8 cellular contexts compared by ENCODE assay signal in genomic region chr9:130997925-130998595, GRCh38. TPM values are rescaled to one million over a fixed set of nuclear protein-coding genes. Genes with fewer than 3 reads are reported as not detected.
DNase-seq lines count a peak whose midpoint lies in the region; ATAC-seq, FAIRE-seq and TF ChIP-seq lines count a peak whose summit lies in the region.

No MANE protein-coding gene starts in this region.

- no peak overlapping the region for H3K4me3 Mint-ChIP-seq in stimulated activated naive B cell treated with anti-CD40 and anti-IgM and Interleukin-4, amounts not matched to agents 10 μg/mL and 1 μg/mL and 100 μg/mL, for 72 hours

- no peaks in the 10 kb centered on the region for H3K9me2 ChIP-seq in SU-DHL-6 (replicated peaks; ENCODE audit: insufficient read depth, low read length)

- POLR2A ChIA-PET in HepG2 (lab: Yijun Ruan, JAX), result no interaction called here

- H4K20me1 ChIP-seq in SU-DHL-6 (ENCODE audit: low read depth, low read length) (no peaks in the 10 kb centered on the region), HepG2 (ENCODE audit: insufficient read depth, low read length) (no peaks in the 10 kb centered on the region)

- no peak overlapping the region for H3K4me3 ChIP-seq in SU-DHL-6 (ENCODE audit: insufficient read depth, low read length, poor library complexity, severe bottlenecking)
- no peak overlapping the region for H3K4me3 ChIP-seq in coronary artery
- no peak overlapping the region; a peak in 1 of 6 replicates for H3K4me3 ChIP-seq in HepG2 (replicated peaks in 1 of 3; ENCODE audit: insufficient read depth in 1 of 3, low read depth in 2 of 3, low read length in 3 of 3)

- H3K27me3 ChIP-seq in SU-DHL-6 (ENCODE audit: low read length), result no peaks in the 10 kb centered on the region
- peaks cover 15 to 85% of the 10 kb centered on the region in 2 experiments for H3K27me3 ChIP-seq in HepG2 (ENCODE audit: control insufficient read depth in 1 of 2, insufficient read depth in 2 of 2, low read length in 2 of 2)

- peaks cover 10 to 46% of the 10 kb centered on the region in 2 donors for H3K27me3 Mint-ChIP-seq in stimulated activated naive B cell treated with anti-CD40 and anti-IgM and Interleukin-4, amounts not matched to agents 10 μg/mL and 1 μg/mL and 100 μg/mL, for 72 hours

- in situ Hi-C loops in HepG2 (cut with HindIII; ENCODE audit: extremely low pct_ligation_motif_present, low pct_unique_long_range_greater_than_20kb), result loop anchor here (10.0 kb wide), 2 partner anchors 103 to 283 kb away; partner anchors contain the start of gene QRFP

- no peaks in the 10 kb centered on the region for H3K9me3 Mint-ChIP-seq in stimulated activated naive B cell treated with anti-CD40 and anti-IgM and Interleukin-4, amounts not matched to agents 10 μg/mL and 1 μg/mL and 100 μg/mL, for 72 hours

- peak; percentile 94 for ATAC-seq in HepG2
- ATAC-seq in stimulated activated naive B cell treated with anti-CD40 and anti-IgM and Interleukin-4, amounts not matched to agents 10 μg/mL and 1 μg/mL and 100 μg/mL, for 72 hours (replicated peaks), result peak; percentile 77 to 82

- H3K4me1 ChIP-seq in HepG2 (ENCODE audit: insufficient read depth, low read length), result no peaks in the 10 kb centered on the region

- H3F3A ChIP-seq in SU-DHL-6 (ENCODE audit: insufficient read depth), result no peaks in the 10 kb centered on the region

- H3K79me2 ChIP-seq in SU-DHL-6 (ENCODE audit: insufficient read depth, low read length), result no peaks in the 10 kb centered on the region
- H3K79me2 ChIP-seq in HepG2 (ENCODE audit: insufficient read depth, low read length), result no peaks in the 10 kb centered on the region

- peak; percentile 69 for FAIRE-seq in HepG2 (lab: Jason Lieb, UNC)

- H3K4me2 ChIP-seq in SU-DHL-6 (ENCODE audit: low read depth, low read length, poor library complexity, severe bottlenecking) (no peak overlapping the region), HepG2 (ENCODE audit: low read depth, low read length) (no peak overlapping the region)

- TF ChIP-seq POLR2A in HepG2 (IDR thresholded peaks at IDR 0.05; ENCODE audit: insufficient read depth in 1 of 2, low read depth in 2 of 2, low read length in 2 of 2), result no peak

- no peak for TF ChIP-seq EP300 in HepG2 (IDR thresholded peaks at IDR 0.05; ENCODE audit: low read depth in 2 of 2, low read length in 2 of 2)
- TF ChIP-seq EP300 in HepG2 (CRISPR knock-in tag; IDR thresholded peaks at IDR 0.05; ENCODE audit: borderline replicate concordance), result no peak

- CTCF ChIA-PET in HepG2 (lab: Yijun Ruan, JAX; ENCODE audit: low intra/inter-chr PET ratio, low total read pairs), result interaction anchor here (0.8 to 1.6 kb wide), 4 partner anchors 128 to 291 kb away, joined by 3 to 8 read pairs (median 7); no protein-coding TSS in a partner anchor

- TF ChIP-seq RAD21 in HepG2 (CRISPR knock-in tag; IDR thresholded peaks at IDR 0.05), result peak; percentile 86

- no peaks in the 10 kb centered on the region for H3K36me3 Mint-ChIP-seq in stimulated activated naive B cell treated with anti-CD40 and anti-IgM and Interleukin-4, amounts not matched to agents 10 μg/mL and 1 μg/mL and 100 μg/mL, for 72 hours

- no TSS peak for BruUV-seq in HepG2 (replicated peaks; lab: Mats Ljungman, UMichigan)

- no peak overlapping the region for H2AFZ ChIP-seq in SU-DHL-6 (ENCODE audit: low read depth, low read length, severe bottlenecking)
- H2AFZ ChIP-seq in HepG2 (ENCODE audit: low read length), result no peak overlapping the region

- peaks cover 0 to 2% of the 10 kb centered on the region in 2 donors for H3K4me1 Mint-ChIP-seq in stimulated activated naive B cell treated with anti-CD40 and anti-IgM and Interleukin-4, amounts not matched to agents 10 μg/mL and 1 μg/mL and 100 μg/mL, for 72 hours

- H3K27ac ChIP-seq in SU-DHL-6 (ENCODE audit: low read depth, low read length) (no peak overlapping the region), coronary artery (no peak overlapping the region), HepG2 (ENCODE audit: extremely low read length, insufficient read depth, low read length) (no peak overlapping the region)

- TF ChIP-seq CTCF in SU-DHL-6 (IDR thresholded peaks at IDR 0.05; ENCODE audit: insufficient read depth, low read length, poor library complexity, severe bottlenecking), result peak; percentile 60
- TF ChIP-seq CTCF in coronary artery (IDR thresholded peaks at IDR 0.05), result peak; percentile 18
- TF ChIP-seq CTCF in HepG2 (CRISPR knock-in tag; IDR thresholded peaks at IDR 0.05), result peak; percentile 94

- intact Hi-C loops in HepG2 (cut with micrococcal nuclease; ENCODE audit: unreplicated experiment), result loop anchor here (2.0 to 5.0 kb wide), 2 partner anchors 127 to 291 kb away; no protein-coding TSS in a partner anchor

- DNase-seq in NCI-H1417 (lab: John Stamatoyannopoulos, UW), result peak; percentile 38 to 79 (median 45)
- DNase-seq in NCI-H1417 treated with DMSO at 0.1 percent for 48 hours (lab: John Stamatoyannopoulos, UW), result no peak
- DNase-seq in M059J (ENCODE audit: low read depth), result peak; percentile 73
- no peak for DNase-seq in coronary artery (ENCODE audit: low spot score)
- peak; percentile 56 for DNase-seq in HepG2 (ENCODE audit: low spot score)
- peak; percentile 11 for DNase-seq in stimulated activated naive B cell treated with anti-CD40 and anti-IgM and Interleukin-4, amounts not matched to agents 10 μg/mL and 1 μg/mL and 100 μg/mL, for 72 hours
- no peak for DNase-seq in amniotic stem cell (lab: John Stamatoyannopoulos, UW)

- no peak overlapping the region for H3K27ac Mint-ChIP-seq in stimulated activated naive B cell treated with anti-CD40 and anti-IgM and Interleukin-4, amounts not matched to agents 10 μg/mL and 1 μg/mL and 100 μg/mL, for 72 hours

- 81% methylated on average over 5 of the region's 28 CpGs for WGBS in HepG2 (ENCODE audit: low lambda C conversion rate)

- H3K36me3 ChIP-seq in SU-DHL-6 (ENCODE audit: low read length), result no peaks in the 10 kb centered on the region
- H3K36me3 ChIP-seq in HepG2 (replicated peaks in 1 of 2; ENCODE audit: control insufficient read depth in 1 of 2, insufficient read depth in 2 of 2, low read length in 2 of 2), result no peaks in the 10 kb centered on the region

- no peak overlapping the region for H3K9ac ChIP-seq in SU-DHL-6 (ENCODE audit: low read length)
- H3K9ac ChIP-seq in HepG2 (ENCODE audit: insufficient read depth, low read depth, low read length), result no peak overlapping the region

- H3K9me3 ChIP-seq in SU-DHL-6 (ENCODE audit: insufficient read depth, low read length) (no peaks in the 10 kb centered on the region), HepG2 (ENCODE audit: low read length) (no peaks in the 10 kb centered on the region)

RNA-seq across cellular contexts. Expression of gene LAMC3, which starts 10.9 kb away (rescaled TPM):
- total RNA-seq in M059J (2014; rRNA removed; shearing (Covaris generic)), result not detected in 2 replicates
- 0.07 TPM in 1 of 2 replicates, not detected in the other for total RNA-seq in HepG2 (2016; rRNA removed; fragmentation: Illumina TruSeq; extraction: Trizol)
- not detected in 2 replicates for total RNA-seq in HepG2 (2016; cell fraction: cytosol; rRNA removed; fragmentation: Illumina TruSeq; extraction: Trizol; ENCODE audit: low read depth)
- 0.06 TPM in 1 of 2 replicates, not detected in the other for total RNA-seq in HepG2 (2016; cell fraction: insoluble cytoplasmic fraction; rRNA removed; fragmentation: Illumina TruSeq; extraction: Trizol)
- 0.03 TPM in 1 of 2 replicates, not detected in the other for total RNA-seq in HepG2 (2016; cell fraction: membrane; rRNA removed; fragmentation: Illumina TruSeq; extraction: Trizol)
- 0.12 TPM in 1 of 2 replicates, not detected in the other for total RNA-seq in HepG2 (2016; cell fraction: nucleus; rRNA removed; fragmentation: Illumina TruSeq; extraction: Trizol)
- polyA plus RNA-seq in HepG2 (2011; rRNA removed), result 0.57 TPM in 2 replicates
- polyA plus RNA-seq in HepG2 (2011; cell fraction: cytosol; rRNA removed), result 0.14 and 0.39 TPM in 2 replicates
- 0.64 and 1.6 TPM in 2 replicates for polyA plus RNA-seq in HepG2 (2011; cell fraction: nucleus; rRNA removed)
- 0.33 and 0.35 TPM in 2 replicates for polyA plus RNA-seq in HepG2 (2012)
- polyA plus RNA-seq in HepG2 (2016; cell fraction: cytosol; fragmentation: Illumina TruSeq; extraction: Trizol; ENCODE audit: low read depth), result not detected in 2 replicates
- 0.04 TPM in 1 of 2 replicates, not detected in the other for polyA plus RNA-seq in HepG2 (2016; cell fraction: insoluble cytoplasmic fraction; fragmentation: Illumina TruSeq; extraction: Trizol; ENCODE audit: low read depth)
- polyA plus RNA-seq in HepG2 (2016; cell fraction: membrane; fragmentation: Illumina TruSeq; extraction: Trizol; ENCODE audit: low read depth), result 0.06 TPM in 1 of 2 replicates, not detected in the other
- 0.48 TPM in 1 of 2 replicates, not detected in the other for polyA plus RNA-seq in HepG2 (2016; cell fraction: nucleus; fragmentation: Illumina TruSeq; extraction: Trizol; ENCODE audit: insufficient read depth, low read depth)
- polyA minus RNA-seq in HepG2 (2011; rRNA and poly(A)+ RNA removed; ENCODE audit: low replicate concordance), result 0.24 and 0.58 TPM in 2 replicates
- polyA minus RNA-seq in HepG2 (2011; cell fraction: cytosol; rRNA and poly(A)+ RNA removed), result 0.18 and 0.89 TPM in 2 replicates
- 0.62 TPM in 1 of 2 replicates, not detected in the other for polyA minus RNA-seq in HepG2 (2011; cell fraction: nucleus; rRNA and poly(A)+ RNA removed)

RNA-seq across cellular contexts. Expression of gene FIBCD1, which starts 59.0 kb away (rescaled TPM):
- 12.7 and 36.2 TPM in 2 replicates for total RNA-seq in M059J (2014; rRNA removed; shearing (Covaris generic))
- 0.89 TPM in 1 of 2 replicates, not detected in the other for total RNA-seq in HepG2 (2016; rRNA removed; fragmentation: Illumina TruSeq; extraction: Trizol)
- 4.4 and 6.3 TPM in 2 replicates for total RNA-seq in HepG2 (2016; cell fraction: cytosol; rRNA removed; fragmentation: Illumina TruSeq; extraction: Trizol; ENCODE audit: low read depth)
- 0.74 and 1.1 TPM in 2 replicates for total RNA-seq in HepG2 (2016; cell fraction: insoluble cytoplasmic fraction; rRNA removed; fragmentation: Illumina TruSeq; extraction: Trizol)
- total RNA-seq in HepG2 (2016; cell fraction: membrane; rRNA removed; fragmentation: Illumina TruSeq; extraction: Trizol), result 2.3 and 4.5 TPM in 2 replicates
- total RNA-seq in HepG2 (2016; cell fraction: nucleus; rRNA removed; fragmentation: Illumina TruSeq; extraction: Trizol), result 0.56 TPM in 1 of 2 replicates, not detected in the other
- 0.55 and 1.3 TPM in 2 replicates for polyA plus RNA-seq in HepG2 (2011; rRNA removed)
- polyA plus RNA-seq in HepG2 (2011; cell fraction: cytosol; rRNA removed), result 0.55 and 1.1 TPM in 2 replicates
- polyA plus RNA-seq in HepG2 (2011; cell fraction: nucleus; rRNA removed), result 0.40 and 1.6 TPM in 2 replicates
- 0.09 TPM in 1 of 2 replicates, not detected in the other for polyA plus RNA-seq in HepG2 (2012)
- 5.8 and 6.8 TPM in 2 replicates for polyA plus RNA-seq in HepG2 (2016; cell fraction: cytosol; fragmentation: Illumina TruSeq; extraction: Trizol; ENCODE audit: low read depth)
- polyA plus RNA-seq in HepG2 (2016; cell fraction: insoluble cytoplasmic fraction; fragmentation: Illumina TruSeq; extraction: Trizol; ENCODE audit: low read depth), result 0.68 TPM in 1 of 2 replicates, not detected in the other
- 2.8 and 3.7 TPM in 2 replicates for polyA plus RNA-seq in HepG2 (2016; cell fraction: membrane; fragmentation: Illumina TruSeq; extraction: Trizol; ENCODE audit: low read depth)
- polyA plus RNA-seq in HepG2 (2016; cell fraction: nucleus; fragmentation: Illumina TruSeq; extraction: Trizol; ENCODE audit: insufficient read depth, low read depth), result 0.70 and 1.6 TPM in 2 replicates
- 0.92 and 8.0 TPM in 2 replicates for polyA minus RNA-seq in HepG2 (2011; rRNA and poly(A)+ RNA removed; ENCODE audit: low replicate concordance)
- 0.62 TPM in 1 of 2 replicates, not detected in the other for polyA minus RNA-seq in HepG2 (2011; cell fraction: cytosol; rRNA and poly(A)+ RNA removed)
- polyA minus RNA-seq in HepG2 (2011; cell fraction: nucleus; rRNA and poly(A)+ RNA removed), result 1.3 TPM in 1 of 2 replicates, not detected in the other

Comparison
In these comparisons a context has a peak if more than half of its experiments do, and no peak if none do; other contexts are left out.
1. DNase-seq: peak in NCI-H1417 (3 of 3), M059J (single experiment), HepG2 (single experiment) and stimulated activated naive B cell treated with anti-CD40 and anti-IgM and Interleukin-4, amounts not matched to agents 10 μg/mL and 1 μg/mL and 100 μg/mL, for 72 hours (single experiment); none in NCI-H1417 treated with DMSO at 0.1 percent for 48 hours (single experiment), coronary artery (single experiment) and amniotic stem cell (single experiment).
2. CTCF ChIP-seq: peak in every context shown above with its lines; median percentile 94 in HepG2; 60 in SU-DHL-6; 18 in coronary artery.